38 cellular contexts compared by ENCODE assay signal in the genomic region with DNA sequence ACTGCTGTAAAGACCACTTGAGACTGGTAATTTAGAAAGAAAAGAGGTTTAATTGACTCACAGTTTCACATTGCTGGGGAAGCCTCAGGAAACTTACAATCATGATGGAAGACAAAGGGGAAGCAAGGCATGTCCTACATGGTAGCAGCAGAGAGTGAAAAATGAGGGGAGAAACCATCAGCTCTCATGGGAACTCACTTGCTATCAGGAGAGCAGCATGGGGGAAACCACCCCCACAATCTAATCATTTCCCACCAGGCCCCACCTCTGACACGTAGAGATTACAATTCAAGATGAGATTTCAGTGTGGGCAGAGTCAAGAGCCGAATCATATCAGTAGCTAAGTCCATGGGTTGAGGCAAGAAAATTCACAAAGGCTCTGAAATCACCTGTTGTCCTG. TPM values are rescaled to one million over a fixed set of nuclear protein-coding genes. Genes with fewer than 3 reads are reported as not detected.
"Had no signal": no experiment of that assay in that cellular context is flagged by ENCODE, and none has a peak within 500 bp of the region (broad histone marks: within the 10 kb centered on the region; RNA-seq: fewer than 3 reads in every experiment).

No MANE protein-coding gene starts in this region.

- H2AFZ ChIP-seq: neural progenitor cell had no signal

- H3K4me1 ChIP-seq: adrenal gland, body of pancreas, colonic mucosa, esophagus squamous epithelium, left lung, neural progenitor cell, right atrium auricular region, uterus had no signal

- H3K36me3 ChIP-seq: adrenal gland, cardiac muscle cell, colonic mucosa, esophagus squamous epithelium, left lung, neural progenitor cell, right atrium auricular region, uterus had no signal

- H3K27me3 ChIP-seq: adrenal gland, cardiac muscle cell, colonic mucosa, esophagus squamous epithelium, neural progenitor cell, right atrium auricular region, uterus had no signal

- DNase-seq: activated CD8-positive, alpha-beta memory T cell treated with anti-CD3 and anti-CD28 coated beads for 24 hours; activated CD8-positive, alpha-beta memory T cell treated with anti-CD3 and anti-CD28 coated beads, Interleukin-2, amount 50 U/mL, for 48 hours; activated gamma-delta T cell treated with Interleukin-2 at 50 U/mL for 16 hours; activated T-cell treated with anti-CD3 and anti-CD28 coated beads, Interleukin-2, amount 50 U/mL, for 24 hours; aorta; body of pancreas; cerebellar nuclear complex; colonic mucosa; effector CD8-positive, alpha-beta T cell; esophagus squamous epithelium; left lung; mesendoderm; natural killer cell; stimulated activated CD4-positive, alpha-beta T cell treated with anti-CD3 and anti-CD28 coated beads, Interleukin-1b, Interleukin-23, amount 100 ng/mL, for 48 hours; substantia nigra; SW 1271; T-helper 9 cell; uterus had no signal

- H3K27ac Mint-ChIP-seq: activated naive CD4-positive, alpha-beta T cell treated with anti-CD3 and anti-CD28 coated beads, Interleukin-2, amount 50 U/mL, for 24 hours; activated T-cell treated with anti-CD3 and anti-CD28 coated beads, Interleukin-2, amount 50 U/mL, for 24 hours; natural killer cell; neural progenitor cell; stimulated activated naive CD8-positive, alpha-beta T cell treated with anti-CD3 and anti-CD28 coated beads, Interleukin-15, Interleukin-2, amounts not matched to agents 100 ng/mL and 50 ng/mL, for 24 hours; T-helper 1 cell treated with Interleukin-12 subunit alpha and Interleukin-12 subunit beta and Interleukin-4 antibody, amounts not matched to agents 30 μg/mL and 1 μg/mL, for 36 hours; type B pancreatic cell had no signal

- H3K4me2 ChIP-seq: neural progenitor cell, smooth muscle cell had no signal

- H3K27me3 Mint-ChIP-seq: type B pancreatic cell had no signal

- FAIRE-seq: endometrium, frontal cortex, islet of Langerhans, TTC549 had no signal

- H3K36me3 Mint-ChIP-seq: natural killer cell, neural progenitor cell, type B pancreatic cell had no signal

- H3K4me3 Mint-ChIP-seq: activated naive CD4-positive, alpha-beta T cell treated with anti-CD3 and anti-CD28 coated beads, Interleukin-2, amount 50 U/mL, for 24 hours; activated T-cell treated with anti-CD3 and anti-CD28 coated beads, Interleukin-2, amount 50 U/mL, for 24 hours; natural killer cell; neural progenitor cell; stimulated activated naive CD8-positive, alpha-beta T cell treated with anti-CD3 and anti-CD28 coated beads, Interleukin-15, Interleukin-2, amounts not matched to agents 100 ng/mL and 50 ng/mL, for 24 hours; T-helper 1 cell treated with Interleukin-12 subunit alpha and Interleukin-12 subunit beta and Interleukin-4 antibody, amounts not matched to agents 30 μg/mL and 1 μg/mL, for 36 hours; type B pancreatic cell had no signal

- H3K9ac ChIP-seq: neural progenitor cell had no signal

- H3K4me1 Mint-ChIP-seq: activated naive CD4-positive, alpha-beta T cell treated with anti-CD3 and anti-CD28 coated beads, Interleukin-2, amount 50 U/mL, for 24 hours; natural killer cell; neural progenitor cell had no signal

- ATAC-seq: body of pancreas, left lung, natural killer cell had no signal

- H3K4me3 ChIP-seq: adrenal gland, body of pancreas, cardiac muscle cell, colonic mucosa, esophagus squamous epithelium, left lung, lung, neural progenitor cell, right atrium auricular region, smooth muscle cell, uterus had no signal

- H3K9me3 ChIP-seq: adrenal gland, colonic mucosa had no signal

- H3K27ac ChIP-seq: adrenal gland, body of pancreas, cardiac muscle cell, colonic mucosa, epithelial cell of prostate, esophagus squamous epithelium, left lung, neural progenitor cell, right atrium auricular region, uterus, VCaP had no signal

RNA-seq across cellular contexts. Expression of a gene that starts 23.8 kb away (rescaled TPM):
- total RNA-seq: adrenal gland, aorta, body of pancreas, cardiac muscle cell, dermis microvascular lymphatic vessel endothelial cell, esophagus squamous epithelium, frontal cortex, left lung, lung, mononuclear cell, natural killer cell, omental fat pad, pulmonary artery endothelial cell, right atrium auricular region, smooth muscle cell, uterus had no signal
- polyA plus RNA-seq: cardiac muscle cell, lung, smooth muscle cell had no signal
